16 cellular contexts compared by ENCODE assay signal in genomic region chr2:177467646-177468045, GRCh38.
DNase-seq lines count a peak whose midpoint lies in the region; ATAC-seq and TF ChIP-seq lines count a peak whose summit lies in the region.
"Had no signal": no experiment of that assay in that cellular context is flagged by ENCODE, and none has a peak within 500 bp of the region (broad histone marks: within the 10 kb centered on the region; RNA-seq: fewer than 3 reads in every experiment).

No MANE protein-coding gene starts in this region.

- ATAC-seq in GM21526 (IDR thresholded peaks at IDR 0.05; ENCODE audit: low FRiP score, unreplicated experiment): no peak
- ATAC-seq in GM21723 (IDR thresholded peaks at IDR 0.05; ENCODE audit: unreplicated experiment): no peak
- no peak for ATAC-seq in HG03521 (IDR thresholded peaks at IDR 0.05; ENCODE audit: unreplicated experiment)
- ATAC-seq: activated CD8-positive, alpha-beta T cell treated with anti-CD3 and anti-CD28 coated beads, Interleukin-2, amount 10 ng/mL, durations not matched to agents 7 days and 5 days; stimulated activated naive B cell treated with anti-CD40 and anti-IgM and Interleukin-4, amounts not matched to agents 10 μg/mL and 1 μg/mL and 100 μg/mL, for 72 hours had no signal

- H3K4me3 ChIP-seq in fibroblast of villous mesenchyme (ENCODE audit: low read depth, low read length): no peak overlapping the region
- H3K4me3 ChIP-seq: esophagus squamous epithelium had no signal

- no peak for TF ChIP-seq CTCF in fibroblast of villous mesenchyme (IDR thresholded peaks at IDR 0.05; ENCODE audit: insufficient read depth, low read depth, low read length)

- peak; percentile 45 for DNase-seq in AG08396 (ENCODE audit: low spot score)
- peak; percentile 62 to 66 for DNase-seq in Kasumi-1 (lab: John Stamatoyannopoulos, UW)
- DNase-seq in amniotic epithelial cell (ENCODE audit: low read depth): peak; percentile 51
- peak; percentile 35 for DNase-seq in fibroblast of villous mesenchyme (ENCODE audit: low read depth)
- no peak for DNase-seq in NCI-H774 (lab: John Stamatoyannopoulos, UW)
- DNase-seq: activated CD8-positive, alpha-beta T cell treated with anti-CD3 and anti-CD28 coated beads, Interleukin-2, amount 10 ng/mL, durations not matched to agents 7 days and 5 days; activated naive CD4-positive, alpha-beta T cell; cerebellar nuclear complex; esophagus squamous epithelium; NCI-H1092; NCI-H345; stimulated activated CD4-positive, alpha-beta T cell treated with anti-CD3 and anti-CD28 coated beads, Interleukin-4, amount 100 ng/mL, for 1 hour; stimulated activated naive B cell treated with anti-CD40 and anti-IgM and Interleukin-4, amounts not matched to agents 10 μg/mL and 1 μg/mL and 100 μg/mL, for 72 hours had no signal
